ENCODE assay signal across 32 cellular contexts in genomic region chr9:136203406-136204085, GRCh38. TPM values are rescaled to one million over a fixed set of nuclear protein-coding genes. Genes with fewer than 3 reads are reported as not detected.
DNase-seq lines count a peak whose midpoint lies in the region; ATAC-seq and TF ChIP-seq lines count a peak whose summit lies in the region.
"Had no signal": no experiment of that assay in that cellular context is flagged by ENCODE, and none has a peak within 500 bp of the region (broad histone marks: within the 10 kb centered on the region; RNA-seq: fewer than 3 reads in every experiment).

No MANE protein-coding gene starts in this region.

- H3K4me1 Mint-ChIP-seq in immature natural killer cell, result peaks cover 5 to 16% of the 10 kb centered on the region in 2 donors
- H3K4me1 Mint-ChIP-seq: activated CD4-positive, alpha-beta T cell treated with anti-CD3 and anti-CD28 coated beads, Interleukin-2, amount 10 ng/mL, durations not matched to agents 7 days and 5 days had no signal

- no peaks in the 10 kb centered on the region for H3K9me2 ChIP-seq in neural cell (ENCODE audit: insufficient read depth, low read length)

- H3F3A ChIP-seq in neural cell (ENCODE audit: insufficient read depth, low read length, poor library complexity, severe bottlenecking), result no peaks in the 10 kb centered on the region

- no peak overlapping the region for H2AFZ ChIP-seq in neural cell (ENCODE audit: low read depth, low read length)
- H2AFZ ChIP-seq: hepatocyte had no signal

- no peak overlapping the region for H3K4me2 ChIP-seq in neural cell (ENCODE audit: low read length)
- H3K4me2 ChIP-seq: hepatocyte had no signal

- no peaks in the 10 kb centered on the region for H3K79me2 ChIP-seq in neural cell (replicated peaks; ENCODE audit: insufficient read depth, low read length)
- H3K79me2 ChIP-seq: hepatocyte had no signal

- H3K9me3 Mint-ChIP-seq in immature natural killer cell, result no peaks in the 10 kb centered on the region
- H3K9me3 Mint-ChIP-seq: activated B cell treated with CpG ODN at 0.5 μM for 24 hours; activated CD4-positive, alpha-beta T cell treated with anti-CD3 and anti-CD28 coated beads, Interleukin-2, amount 10 ng/mL, durations not matched to agents 7 days and 5 days; CD4-positive, alpha-beta memory T cell had no signal

- TF ChIP-seq CTCF in VCaP (conservative IDR thresholded peaks at IDR 0.05) (no peak), neural cell (IDR thresholded peaks at IDR 0.05; ENCODE audit: poor library complexity, severe bottlenecking) (no peak)

- no peak for TF ChIP-seq RAD21 in neural cell (conservative IDR thresholded peaks at IDR 0.05)

- no peaks in the 10 kb centered on the region for H3K36me3 ChIP-seq in H7 (replicated peaks; ENCODE audit: control insufficient read depth, insufficient read depth, low read length)
- H3K36me3 ChIP-seq in neural cell (ENCODE audit: insufficient read depth, low read length), result no peaks in the 10 kb centered on the region
- H3K36me3 ChIP-seq: prostate gland had no signal

- H3K27ac Mint-ChIP-seq in immature natural killer cell, result no peak overlapping the region
- H3K27ac Mint-ChIP-seq: activated B cell treated with CpG ODN at 0.5 μM for 24 hours; activated CD4-positive, alpha-beta T cell treated with anti-CD3 and anti-CD28 coated beads, Interleukin-2, amount 10 ng/mL, durations not matched to agents 7 days and 5 days had no signal

- H3K36me3 Mint-ChIP-seq in immature natural killer cell, result peaks cover 13 to 18% (median 17%) of the 10 kb centered on the region in 3 donors

- no peaks in the 10 kb centered on the region for H3K9me3 ChIP-seq in neural cell (ENCODE audit: low read length)
- H3K9me3 ChIP-seq: neutrophil, Peyer's patch, prostate gland, sigmoid colon, thyroid gland had no signal

- H4K20me1 ChIP-seq in neural cell (ENCODE audit: insufficient read depth), result no peaks in the 10 kb centered on the region

- H3K4me3 ChIP-seq in H7 (ENCODE audit: insufficient read depth, low read depth, low read length) (peak overlapping the region; percentile 17; the same call in 1 of the 2 replicates), neural cell (ENCODE audit: low read length) (no peak overlapping the region)
- H3K4me3 ChIP-seq: coronary artery, gastroesophageal sphincter, hepatocyte, Peyer's patch, prostate gland, sigmoid colon, thyroid gland had no signal

- no peak for ATAC-seq in GM18909 (IDR thresholded peaks at IDR 0.05; ENCODE audit: poor library complexity, unreplicated experiment)
- ATAC-seq: left ventricle myocardium superior had no signal

- H3K4me3 Mint-ChIP-seq in immature natural killer cell, result no peak overlapping the region
- H3K4me3 Mint-ChIP-seq: activated B cell treated with CpG ODN at 0.5 μM for 24 hours; activated CD4-positive, alpha-beta T cell treated with anti-CD3 and anti-CD28 coated beads, Interleukin-2, amount 10 ng/mL, durations not matched to agents 7 days and 5 days; CD4-positive, alpha-beta memory T cell had no signal

- DNase-seq in NCI-H82 (lab: John Stamatoyannopoulos, UW), result peak; percentile 20
- DNase-seq in NCI-H82 treated with DMSO at 0.1 percent for 48 hours (lab: John Stamatoyannopoulos, UW; ENCODE audit: unreplicated experiment), result no peak
- no peak for DNase-seq in H7
- no peak for DNase-seq in immature natural killer cell
- DNase-seq in DMS153 (lab: John Stamatoyannopoulos, UW), result no peak
- DNase-seq: activated B cell treated with CpG ODN at 0.5 μM for 24 hours; activated CD4-positive, alpha-beta T cell treated with anti-CD3 and anti-CD28 coated beads, Interleukin-2, amount 10 ng/mL, durations not matched to agents 7 days and 5 days; AML-193; CD4-positive, alpha-beta memory T cell; effector CD8-positive, alpha-beta T cell; islet precursor cell; KG1; left ventricle myocardium superior; NCI-H1105; NCI-H187; Peyer's patch; sigmoid colon; stimulated activated CD4-positive, alpha-beta T cell treated with anti-CD3 and anti-CD28 coated beads, Interleukin-12 subunit alpha, Interleukin-12 subunit beta, amount 100 ng/mL, for 4 hours; stimulated activated CD4-positive, alpha-beta T cell treated with anti-CD3 and anti-CD28 coated beads, Interleukin-4, amount 100 ng/mL, for 1 hour; T1000; thyroid gland had no signal

- H3K27ac ChIP-seq in VCaP, result peak overlapping the region; percentile 79
- H3K27ac ChIP-seq in neural cell (ENCODE audit: low read length), result no peak overlapping the region
- H3K27ac ChIP-seq: coronary artery, gastroesophageal sphincter, hepatocyte, neutrophil, Peyer's patch, prostate gland, sigmoid colon, thyroid gland had no signal

- TF ChIP-seq EP300 in neural cell (conservative IDR thresholded peaks at IDR 0.05; ENCODE audit: poor library complexity, severe bottlenecking), result no peak

- peaks cover 11 to 19% (median 16%) of the 10 kb centered on the region in 3 donors for H3K27me3 Mint-ChIP-seq in immature natural killer cell (ENCODE audit: low read depth in 3 of 3)

- no peak overlapping the region for H3K9ac ChIP-seq in neural cell (ENCODE audit: low read length)

- H3K27me3 ChIP-seq in H7 (ENCODE audit: control insufficient read depth, insufficient read depth, low read length), result peaks cover 66% of the 10 kb centered on the region
- peaks cover 75% of the 10 kb centered on the region for H3K27me3 ChIP-seq in neural cell (ENCODE audit: insufficient read depth, low read depth, low read length)

TF ChIP-seq in neural cell, 6 proteins besides CTCF, POLR2A, EP300 and RAD21:
- TF ChIP-seq EZH2 (IDR thresholded peaks at IDR 0.05; ENCODE audit: borderline replicate concordance, insufficient read depth, low read length, poor library complexity, severe bottlenecking) (peak; percentile 73), REST (IDR thresholded peaks at IDR 0.05; ENCODE audit: borderline replicate concordance) (no peak)

RNA-seq across cellular contexts. Expression of gene LHX3, which starts 1.4 kb away (rescaled TPM):
- total RNA-seq in H7 (2014; rRNA removed; shearing (Covaris generic)), result 0.07 TPM in 1 of 2 replicates, not detected in the other
- not detected in 2 replicates for polyA plus RNA-seq in neural cell
- 0.23 TPM in 1 of 2 replicates, not detected in the other for polyA minus RNA-seq in neural cell
- polyA plus RNA-seq in immature natural killer cell, result not detected
- total RNA-seq: activated B cell treated with CpG ODN at 0.5 μM for 24 hours; activated CD4-positive, alpha-beta T cell treated with anti-CD3 and anti-CD28 coated beads, Interleukin-2, amount 10 ng/mL, durations not matched to agents 7 days and 5 days; activated CD8-positive, alpha-beta memory T cell treated with anti-CD3 and anti-CD28 coated beads for 36 hours; cardiac septum; CD4-positive, alpha-beta memory T cell; gastroesophageal sphincter; hepatocyte; left ventricle myocardium superior; mesenteric fat pad; Peyer's patch; sigmoid colon; thyroid gland had no signal
- polyA plus RNA-seq: CD4-positive, alpha-beta memory T cell; hepatocyte; sigmoid colon had no signal

RNA-seq across cellular contexts. Expression of gene QSOX2, which starts 42.1 kb away (rescaled TPM):
- 22.6 and 24.6 TPM in 2 replicates for total RNA-seq in H7 (2014; rRNA removed; shearing (Covaris generic))
- polyA plus RNA-seq in neural cell (20.7 and 25.1 TPM in 2 replicates), immature natural killer cell (under 1 TPM in 2 of 3 donors, not detected in 1; 0.59 to 0.89 TPM)
- 12.7 and 17.8 TPM in 2 replicates for polyA minus RNA-seq in neural cell

Comparison
In these comparisons a context has a peak if more than half of its experiments do, and no peak if none do; other contexts are left out.
1. RNA of gene QSOX2, which starts 42.1 kb away (polyA plus RNA-seq): 20.7 to 25.1 TPM in neural cell; 0.59 to 0.89 TPM in immature natural killer cell; every median in the first group is over 10 times any median in the second.